Comparison of ENCODE assay signal across 9 cellular contexts in the genomic region with DNA sequence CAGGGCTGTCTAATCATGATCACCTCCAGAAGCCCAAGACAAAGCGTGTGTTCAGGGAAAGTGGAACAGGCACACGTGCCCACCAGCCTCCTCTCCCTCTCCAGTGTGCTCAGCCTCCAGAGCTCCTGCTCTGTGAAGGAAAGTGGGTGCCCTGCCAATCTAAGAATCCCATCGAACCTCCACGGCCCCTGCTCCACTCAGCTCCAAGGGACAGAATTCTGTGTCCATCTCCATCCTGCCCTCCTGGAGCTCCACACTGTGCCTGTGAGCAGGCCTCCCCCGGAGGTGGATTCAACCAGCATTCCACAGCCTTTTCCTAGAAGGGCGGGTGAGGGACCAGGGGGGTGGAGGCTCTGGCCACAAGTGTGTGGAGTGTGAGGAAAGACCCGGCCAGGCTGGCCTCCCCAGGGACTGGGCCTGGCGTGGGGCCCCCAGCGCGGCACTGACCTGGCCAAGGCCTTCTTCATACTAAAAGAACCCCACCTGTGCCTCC. TPM values are rescaled to one million over a fixed set of nuclear protein-coding genes. Genes with fewer than 3 reads are reported as not detected.
DNase-seq lines count a peak whose midpoint lies in the region; TF ChIP-seq lines count a peak whose summit lies in the region.
"Had no signal": no experiment of that assay in that cellular context is flagged by ENCODE, and none has a peak within 500 bp of the region (broad histone marks: within the 10 kb centered on the region; RNA-seq: fewer than 3 reads in every experiment).

No MANE protein-coding gene starts in this region.

- H3K9me3 ChIP-seq in stomach smooth muscle (ENCODE audit: control insufficient read depth in 2 of 2, low read length in 2 of 2): no peaks in the 10 kb centered on the region
- H3K9me3 ChIP-seq: MG63 had no signal

- H3K27me3 Mint-ChIP-seq in HFFc6 (ENCODE audit: insufficient read depth): no peaks in the 10 kb centered on the region; the same call in none of the 2 replicates

- H3K4me3 Mint-ChIP-seq in HFFc6: no peak overlapping the region; the same call in 1 of the 2 replicates
- H3K4me3 Mint-ChIP-seq: dendritic cell treated with granulocyte-macrophage colony-stimulating factor and Interleukin-4, amounts not matched to agents 40 ng/mL and 50 ng/mL, for 4 days had no signal

- no peaks in the 10 kb centered on the region for H3K27me3 ChIP-seq in stomach smooth muscle (ENCODE audit: control insufficient read depth in 1 of 2, insufficient read depth in 2 of 2, low read length in 2 of 2)
- H3K27me3 ChIP-seq: MG63 had no signal

- peaks cover 99% of the 10 kb centered on the region for H3K4me1 ChIP-seq in stomach smooth muscle (ENCODE audit: control insufficient read depth, insufficient read depth, low read length)

- no peaks in the 10 kb centered on the region for H3K36me3 Mint-ChIP-seq in HFFc6 (ENCODE audit: low read depth)

- peak overlapping the region; percentile 67 for H3K27ac ChIP-seq in stomach smooth muscle (ENCODE audit: low read length)

- no peak for DNase-seq in HFFc6
- peak; percentile 12 for DNase-seq in activated naive CD4-positive, alpha-beta T cell treated with anti-CD3 and anti-CD28 coated beads, Interleukin-2, amount 50 U/mL, for 16 hours
- peak; percentile 66 for DNase-seq in islet precursor cell
- DNase-seq in NCI-H524 (lab: John Stamatoyannopoulos, UW): no peak
- DNase-seq in NCI-H1436 treated with DMSO at 0.1 percent for 48 hours (lab: John Stamatoyannopoulos, UW): no peak
- no peak for DNase-seq in NCI-H1092 treated with DMSO at 0.1 percent for 48 hours (lab: John Stamatoyannopoulos, UW)

- H3K4me1 Mint-ChIP-seq in HFFc6 (ENCODE audit: low read depth): peaks cover 68% of the 10 kb centered on the region

- H3K9ac ChIP-seq in stomach smooth muscle (ENCODE audit: low read length in 2 of 2): peak overlapping the region; percentile 21 to 24

- no peak for TF ChIP-seq CTCF in HFFc6 (IDR thresholded peaks at IDR 0.05)

- peak overlapping the region; percentile 6; the same call in 1 of the 2 replicates for H3K27ac Mint-ChIP-seq in HFFc6
- H3K27ac Mint-ChIP-seq: dendritic cell treated with granulocyte-macrophage colony-stimulating factor and Interleukin-4, amounts not matched to agents 40 ng/mL and 50 ng/mL, for 4 days had no signal

- H3K36me3 ChIP-seq in stomach smooth muscle (ENCODE audit: control insufficient read depth in 2 of 2, insufficient read depth in 2 of 2, low read length in 2 of 2): no peaks in the 10 kb centered on the region

- H3K9me3 Mint-ChIP-seq in HFFc6: no peaks in the 10 kb centered on the region
- H3K9me3 Mint-ChIP-seq: dendritic cell treated with granulocyte-macrophage colony-stimulating factor and Interleukin-4, amounts not matched to agents 40 ng/mL and 50 ng/mL, for 4 days had no signal

- peak overlapping the region in 1 of 2 donors; percentile 54 for H3K4me3 ChIP-seq in stomach smooth muscle (ENCODE audit: low read length in 2 of 2)
- H3K4me3 ChIP-seq: MG63 had no signal

RNA-seq across cellular contexts. Expression of gene EEIG1, which starts 6.0 kb away (rescaled TPM):
- total RNA-seq in HFFc6 (2021; fragmentation: NEBNext Ultra II Directional; extraction: Animal tissue kit (Norgen Biotek cat#: 25700)): 10 to 100 TPM; 26.7 to 35.4 (median 29.3) TPM

RNA-seq across cellular contexts. Expression of gene DPM2, which starts 37.2 kb away (rescaled TPM):
- total RNA-seq in HFFc6 (2021; fragmentation: NEBNext Ultra II Directional; extraction: Animal tissue kit (Norgen Biotek cat#: 25700)): 10 to 100 TPM; 42.5 to 49.6 (median 47.1) TPM

RNA-seq across cellular contexts. Expression of gene PIP5KL1, which starts 44.2 kb away (rescaled TPM):
- 1 to 10 TPM; 1.7 to 3.1 (median 2.1) TPM for total RNA-seq in HFFc6 (2021; fragmentation: NEBNext Ultra II Directional; extraction: Animal tissue kit (Norgen Biotek cat#: 25700))

RNA-seq across cellular contexts. Expression of gene ST6GALNAC4, which starts 58.0 kb away (rescaled TPM):
- 10 to 100 TPM; 22.9 to 33.4 (median 27.7) TPM for total RNA-seq in HFFc6 (2021; fragmentation: NEBNext Ultra II Directional; extraction: Animal tissue kit (Norgen Biotek cat#: 25700))

Comparison
In these comparisons a context has a peak if more than half of its experiments do, and no peak if none do; other contexts are left out.
1. DNase-seq: peak in activated naive CD4-positive, alpha-beta T cell treated with anti-CD3 and anti-CD28 coated beads, Interleukin-2, amount 50 U/mL, for 16 hours (single experiment) and islet precursor cell (single experiment); none in HFFc6 (single experiment), NCI-H524 (0 of 2), NCI-H1436 treated with DMSO at 0.1 percent for 48 hours (single experiment) and NCI-H1092 treated with DMSO at 0.1 percent for 48 hours (single experiment).